1 cellular context compared by ENCODE assay signal in the genomic region with DNA sequence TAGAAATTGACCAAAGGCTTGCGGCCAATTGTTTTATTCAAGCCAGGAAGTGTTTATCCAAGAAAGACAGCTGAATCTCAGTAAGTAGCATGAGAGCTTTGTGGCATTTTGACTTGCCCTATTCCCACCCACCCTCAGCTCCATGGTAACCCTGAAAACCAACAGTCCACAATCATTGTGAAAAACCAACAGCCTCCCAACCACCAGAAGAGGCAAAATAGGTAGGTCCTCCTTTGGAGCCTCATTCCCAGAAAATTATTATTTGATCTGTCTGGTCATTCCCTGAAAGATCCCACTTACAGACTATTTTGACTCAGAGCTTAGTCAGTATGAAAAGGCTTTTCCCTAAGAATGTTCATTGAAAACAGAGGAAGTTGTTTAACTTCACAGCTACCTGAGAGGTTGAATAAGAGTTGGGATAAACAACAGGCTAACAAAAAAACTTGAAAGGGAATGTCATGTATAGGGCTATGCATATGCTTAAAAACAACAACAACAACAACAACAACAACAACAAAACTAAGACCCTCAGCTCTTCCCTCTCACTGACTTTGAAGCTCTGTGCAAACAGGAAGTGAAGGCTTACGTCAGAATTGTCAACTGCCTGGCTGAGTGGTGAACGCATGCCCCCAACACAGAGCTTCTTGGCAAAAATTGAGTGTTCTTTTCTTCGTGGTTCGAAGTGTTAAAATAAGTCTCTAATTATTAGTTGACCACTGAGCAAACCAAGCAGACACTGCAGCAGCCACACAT.
TF ChIP-seq lines count a peak whose summit lies in the region.

No MANE protein-coding gene starts in this region.

TF ChIP-seq in WTC11, 78 proteins besides CTCF, POLR2A, EP300 and RAD21 (continued from another document):
- no peak for TF ChIP-seq USF2 (CRISPR knock-in tag; IDR thresholded peaks at IDR 0.05)
- no peak for TF ChIP-seq ZNF396 (CRISPR knock-in tag; IDR thresholded peaks at IDR 0.05; ENCODE audit: borderline replicate concordance)
- TF ChIP-seq, protein P1, sequence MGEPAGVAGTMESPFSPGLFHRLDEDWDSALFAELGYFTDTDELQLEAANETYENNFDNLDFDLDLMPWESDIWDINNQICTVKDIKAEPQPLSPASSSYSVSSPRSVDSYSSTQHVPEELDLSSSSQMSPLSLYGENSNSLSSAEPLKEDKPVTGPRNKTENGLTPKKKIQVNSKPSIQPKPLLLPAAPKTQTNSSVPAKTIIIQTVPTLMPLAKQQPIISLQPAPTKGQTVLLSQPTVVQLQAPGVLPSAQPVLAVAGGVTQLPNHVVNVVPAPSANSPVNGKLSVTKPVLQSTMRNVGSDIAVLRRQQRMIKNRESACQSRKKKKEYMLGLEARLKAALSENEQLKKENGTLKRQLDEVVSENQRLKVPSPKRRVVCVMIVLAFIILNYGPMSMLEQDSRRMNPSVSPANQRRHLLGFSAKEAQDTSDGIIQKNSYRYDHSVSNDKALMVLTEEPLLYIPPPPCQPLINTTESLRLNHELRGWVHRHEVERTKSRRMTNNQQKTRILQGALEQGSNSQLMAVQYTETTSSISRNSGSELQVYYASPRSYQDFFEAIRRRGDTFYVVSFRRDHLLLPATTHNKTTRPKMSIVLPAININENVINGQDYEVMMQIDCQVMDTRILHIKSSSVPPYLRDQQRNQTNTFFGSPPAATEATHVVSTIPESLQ (CRISPR knock-in tag; IDR thresholded peaks at IDR 0.05) = no peak
TF ChIP-seq in WTC11: peak in this region for 0.
